Comparison of ENCODE assay signal across 8 cellular contexts in genomic region chr7:149753370-149754233, GRCh38. TPM values are rescaled to one million over a fixed set of nuclear protein-coding genes. Genes with fewer than 3 reads are reported as not detected.
A peak's percentile ranks its signal among the peaks of the same experiment; 100 is the strongest.
DNase-seq lines count a peak whose midpoint lies in the region; ATAC-seq and TF ChIP-seq lines count a peak whose summit lies in the region.

No MANE protein-coding gene starts in this region.

- peaks cover 0 to 2% of the 10 kb centered on the region in 2 donors for H3K36me3 Mint-ChIP-seq in activated T-cell treated with anti-CD3 and anti-CD28 coated beads, Interleukin-2, amount 50 U/mL, for 72 hours (ENCODE audit: insufficient read depth in 2 of 2)

- peak; percentile 11 for DNase-seq in GM04504 (ENCODE audit: low read depth)
- DNase-seq in NCI-H69 (lab: John Stamatoyannopoulos, UW), result peak; percentile 63
- no peak for DNase-seq in esophagus muscularis mucosa (ENCODE audit: extremely low spot score)
- DNase-seq in prostate gland (ENCODE audit: low spot score), result no peak
- no peak for DNase-seq in activated T-cell treated with anti-CD3 and anti-CD28 coated beads, Interleukin-2, amount 50 U/mL, for 72 hours
- DNase-seq in T-helper 2 cell, result no peak

- no peaks in the 10 kb centered on the region for H3K27me3 Mint-ChIP-seq in activated T-cell treated with anti-CD3 and anti-CD28 coated beads, Interleukin-2, amount 50 U/mL, for 72 hours (ENCODE audit: low read depth)

- no peak overlapping the region for H3K27ac Mint-ChIP-seq in activated T-cell treated with anti-CD3 and anti-CD28 coated beads, Interleukin-2, amount 50 U/mL, for 72 hours

- H3K9me3 ChIP-seq in esophagus muscularis mucosa, result no peaks in the 10 kb centered on the region
- no peaks in the 10 kb centered on the region for H3K9me3 ChIP-seq in prostate gland

- 44% methylated on average over 13 of the region's 20 CpGs for WGBS in esophagus muscularis mucosa
- WGBS in prostate gland, result 56% methylated on average over 20 of the region's 20 CpGs

- H3K4me1 ChIP-seq in esophagus muscularis mucosa (peaks cover 0 to 8% (median 4%) of the 10 kb centered on the region in 4 donors), prostate gland (replicated peaks) (no peaks in the 10 kb centered on the region)

- H3K27me3 ChIP-seq in esophagus muscularis mucosa (no peaks in the 10 kb centered on the region), prostate gland (replicated peaks; ENCODE audit: insufficient read depth) (no peaks in the 10 kb centered on the region)

- no peaks in the 10 kb centered on the region for H3K4me1 Mint-ChIP-seq in activated T-cell treated with anti-CD3 and anti-CD28 coated beads, Interleukin-2, amount 50 U/mL, for 72 hours (ENCODE audit: low read depth)

- no peak overlapping the region for H3K27ac ChIP-seq in esophagus muscularis mucosa (replicated peaks in 1 of 4)
- H3K27ac ChIP-seq in prostate gland, result no peak overlapping the region

- H3K36me3 ChIP-seq in esophagus muscularis mucosa (no peaks in the 10 kb centered on the region), prostate gland (no peaks in the 10 kb centered on the region)

- ATAC-seq in HG03095 (IDR thresholded peaks at IDR 0.05; ENCODE audit: unreplicated experiment) (no peak), GM19035 (IDR thresholded peaks at IDR 0.05; ENCODE audit: unreplicated experiment) (no peak)
- no peak for ATAC-seq in activated T-cell treated with anti-CD3 and anti-CD28 coated beads, Interleukin-2, amount 50 U/mL, for 72 hours (replicated peaks in 1 of 2)

- intact Hi-C loops in esophagus muscularis mucosa (cut with DNase I) (no loop called here), prostate gland (cut with DNase I) (no loop called here)

- TF ChIP-seq POLR2A in esophagus muscularis mucosa (IDR thresholded peaks at IDR 0.05; ENCODE audit: low read depth), result no peak
- no peak for TF ChIP-seq POLR2A in prostate gland (IDR thresholded peaks at IDR 0.05)

- H3K9me3 Mint-ChIP-seq in activated T-cell treated with anti-CD3 and anti-CD28 coated beads, Interleukin-2, amount 50 U/mL, for 72 hours, result peaks cover 0 to 4% of the 10 kb centered on the region in 2 donors

- TF ChIP-seq CTCF in esophagus muscularis mucosa (IDR thresholded peaks at IDR 0.05), result peak; percentile 38 to 66 (median 41)
- peak in 3 of 4 experiments; percentile 44 to 47 (median 45) for TF ChIP-seq CTCF in prostate gland (IDR thresholded peaks at IDR 0.05)

- H3K4me3 ChIP-seq in esophagus muscularis mucosa (no peak overlapping the region), prostate gland (no peak overlapping the region)

- no peak for TF ChIP-seq EP300 in esophagus muscularis mucosa (IDR thresholded peaks at IDR 0.05)

- H3K4me3 Mint-ChIP-seq in activated T-cell treated with anti-CD3 and anti-CD28 coated beads, Interleukin-2, amount 50 U/mL, for 72 hours, result no peak overlapping the region

RNA-seq across cellular contexts. Expression of gene ZNF467, which starts 19.8 kb away (rescaled TPM):
- 10 to 100 TPM; 10.3 to 12.4 (median 11.0) TPM for total RNA-seq in esophagus muscularis mucosa
- 1 to 10 TPM; 6.0 to 7.9 TPM for total RNA-seq in prostate gland
- total RNA-seq in activated T-cell treated with anti-CD3 and anti-CD28 coated beads, Interleukin-2, amount 50 U/mL, for 72 hours, result under 1 TPM; 0.37 to 0.53 TPM

Comparison
In these comparisons a context has a peak if more than half of its experiments do, and no peak if none do; other contexts are left out.
1. DNase-seq: peak in GM04504 (single experiment) and NCI-H69 (single experiment); none in esophagus muscularis mucosa (single experiment), prostate gland (single experiment), activated T-cell treated with anti-CD3 and anti-CD28 coated beads, Interleukin-2, amount 50 U/mL, for 72 hours (0 of 2) and T-helper 2 cell (0 of 5).
2. RNA of gene ZNF467, which starts 19.8 kb away (total RNA-seq): 10.3 to 12.4 TPM in esophagus muscularis mucosa and 6.0 to 7.9 TPM in prostate gland; 0.37 to 0.53 TPM in activated T-cell treated with anti-CD3 and anti-CD28 coated beads, Interleukin-2, amount 50 U/mL, for 72 hours; every median in the first group is over 4 times any median in the second.